ENCODE assay signal across 23 cellular contexts in the genomic region with DNA sequence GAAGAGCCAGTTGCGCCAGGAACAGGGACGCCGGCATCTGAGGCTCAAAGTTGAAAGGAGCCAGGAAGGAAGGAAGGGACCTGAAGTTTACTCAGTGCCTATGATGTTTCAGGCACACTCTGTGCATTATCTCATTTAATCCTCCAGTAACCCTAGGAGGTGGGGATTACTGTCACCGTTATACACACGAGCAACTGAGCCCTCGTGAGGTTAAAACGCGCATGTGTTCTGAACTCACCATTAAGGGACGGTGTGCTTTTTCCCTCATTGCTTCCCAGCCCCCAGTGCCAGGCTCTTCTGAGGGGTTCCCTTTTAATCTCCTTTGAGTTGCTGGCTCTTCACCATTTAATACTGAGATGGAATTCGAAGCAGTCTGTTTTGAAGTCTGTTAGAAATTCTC.
A peak's percentile ranks its signal among the peaks of the same experiment; 100 is the strongest.
DNase-seq lines count a peak whose midpoint lies in the region; ATAC-seq and TF ChIP-seq lines count a peak whose summit lies in the region.
"Had no signal": no experiment of that assay in that cellular context is flagged by ENCODE, and none has a peak within 500 bp of the region (broad histone marks: within the 10 kb centered on the region; RNA-seq: fewer than 3 reads in every experiment).

No MANE protein-coding gene starts in this region.

- H3K9me3 Mint-ChIP-seq in WTC11 = no peaks in the 10 kb centered on the region
- H3K9me3 Mint-ChIP-seq: activated T-cell treated with anti-CD3 and anti-CD28 coated beads, Interleukin-2, amount 50 U/mL, for 4 hours; effector memory CD8-positive, alpha-beta T cell had no signal

- H3K27ac Mint-ChIP-seq in WTC11 = 0 out of 2 replicates have a peak overlapping the region, but pooled peaks have one; percentile 22
- H3K27ac Mint-ChIP-seq: activated CD4-positive, alpha-beta T cell treated with anti-CD3 and anti-CD28 coated beads for 36 hours; progenitor cell of endocrine pancreas had no signal

- no peak overlapping the region for H3K4me3 Mint-ChIP-seq in WTC11
- H3K4me3 Mint-ChIP-seq: activated CD4-positive, alpha-beta T cell treated with anti-CD3 and anti-CD28 coated beads for 36 hours; activated T-cell treated with anti-CD3 and anti-CD28 coated beads, Interleukin-2, amount 50 U/mL, for 4 hours; effector memory CD8-positive, alpha-beta T cell had no signal

- H3K4me1 Mint-ChIP-seq in WTC11 = peaks cover 26% of the 10 kb centered on the region

- ATAC-seq in WTC11 (peak; percentile 29), GM21529 (IDR thresholded peaks at IDR 0.05; ENCODE audit: unreplicated experiment) (no peak)
- ATAC-seq: activated CD4-positive, alpha-beta T cell treated with anti-CD3 and anti-CD28 coated beads for 36 hours; activated T-cell treated with anti-CD3 and anti-CD28 coated beads, Interleukin-2, amount 50 U/mL, for 4 hours; effector memory CD8-positive, alpha-beta T cell; lower lobe of right lung; Panc1 had no signal

- CTCF ChIA-PET in WTC11 (lab: Charles Lee) = interaction anchor here (0.7 to 1.6 kb wide), 2 partner anchors 55 to 252 kb away, joined by 3 to 4 read pairs (median 3); no protein-coding TSS in a partner anchor

- peak; percentile 27 for DNase-seq in GM03348 (ENCODE audit: low spot score)
- no peak for DNase-seq in WTC11 (ENCODE audit: low spot score)
- DNase-seq in fibroblast of mammary gland (ENCODE audit: low read depth) = peak; percentile 15
- DNase-seq in retinal pigment epithelial cell (ENCODE audit: low read depth) = peak; percentile 66
- DNase-seq in T-helper 2 cell = no peak
- no peak for DNase-seq in GM19238 (ENCODE audit: insufficient read length, low spot score)
- DNase-seq: activated CD4-positive, alpha-beta T cell treated with anti-CD3 and anti-CD28 coated beads for 36 hours; activated naive CD4-positive, alpha-beta T cell; activated T-cell treated with anti-CD3 and anti-CD28 coated beads, Interleukin-2, amount 50 U/mL, for 4 hours; colonic mucosa; effector memory CD8-positive, alpha-beta T cell; esophagus squamous epithelium; Kasumi-1; lower lobe of right lung; NCI-H1694; NCI-H2171; NCI-H510A treated with DMSO at 0.1 percent for 48 hours; T-helper 1 cell had no signal

- TF ChIP-seq CTCF in WTC11 (IDR thresholded peaks at IDR 0.05) (no peak), fibroblast of mammary gland (conservative IDR thresholded peaks at IDR 0.05; ENCODE audit: control insufficient read depth, insufficient read depth, low read depth, low read length) (no peak), retinal pigment epithelial cell (conservative IDR thresholded peaks at IDR 0.05; ENCODE audit: low read depth, low read length) (peak; percentile 21)

- H3K36me3 Mint-ChIP-seq in WTC11 = peaks cover 3% of the 10 kb centered on the region

- POLR2A ChIA-PET in WTC11 (lab: Charles Lee) = interaction anchor here (0.7 kb wide), 1 partner anchor 267 kb away, joined by 3 read pairs; no protein-coding TSS in a partner anchor

- H3K27me3 Mint-ChIP-seq in WTC11 (ENCODE audit: low read depth) = no peaks in the 10 kb centered on the region
- H3K27me3 Mint-ChIP-seq: activated CD4-positive, alpha-beta T cell treated with anti-CD3 and anti-CD28 coated beads for 36 hours; effector memory CD8-positive, alpha-beta T cell; progenitor cell of endocrine pancreas had no signal

- H3K4me3 ChIP-seq in fibroblast of mammary gland (ENCODE audit: control insufficient read depth, low read depth, low read length) (no peak overlapping the region), retinal pigment epithelial cell (ENCODE audit: low read length) (peak overlapping the region; percentile 34)
- H3K4me3 ChIP-seq: breast epithelium, colonic mucosa, esophagus squamous epithelium, lower lobe of right lung, tibial nerve had no signal

TF ChIP-seq in WTC11, 78 proteins besides CTCF, POLR2A, EP300 and RAD21:
- no peak for TF ChIP-seq ZBTB43 (CRISPR knock-in tag; IDR thresholded peaks at IDR 0.05)
- no peak for TF ChIP-seq ZNF396 (CRISPR knock-in tag; IDR thresholded peaks at IDR 0.05; ENCODE audit: borderline replicate concordance)
- TF ChIP-seq CREM (CRISPR knock-in tag; IDR thresholded peaks at IDR 0.05) = no peak
- no peak for TF ChIP-seq ZNF263 (CRISPR knock-in tag; IDR thresholded peaks at IDR 0.05; ENCODE audit: low read depth)
- TF ChIP-seq, protein P1, sequence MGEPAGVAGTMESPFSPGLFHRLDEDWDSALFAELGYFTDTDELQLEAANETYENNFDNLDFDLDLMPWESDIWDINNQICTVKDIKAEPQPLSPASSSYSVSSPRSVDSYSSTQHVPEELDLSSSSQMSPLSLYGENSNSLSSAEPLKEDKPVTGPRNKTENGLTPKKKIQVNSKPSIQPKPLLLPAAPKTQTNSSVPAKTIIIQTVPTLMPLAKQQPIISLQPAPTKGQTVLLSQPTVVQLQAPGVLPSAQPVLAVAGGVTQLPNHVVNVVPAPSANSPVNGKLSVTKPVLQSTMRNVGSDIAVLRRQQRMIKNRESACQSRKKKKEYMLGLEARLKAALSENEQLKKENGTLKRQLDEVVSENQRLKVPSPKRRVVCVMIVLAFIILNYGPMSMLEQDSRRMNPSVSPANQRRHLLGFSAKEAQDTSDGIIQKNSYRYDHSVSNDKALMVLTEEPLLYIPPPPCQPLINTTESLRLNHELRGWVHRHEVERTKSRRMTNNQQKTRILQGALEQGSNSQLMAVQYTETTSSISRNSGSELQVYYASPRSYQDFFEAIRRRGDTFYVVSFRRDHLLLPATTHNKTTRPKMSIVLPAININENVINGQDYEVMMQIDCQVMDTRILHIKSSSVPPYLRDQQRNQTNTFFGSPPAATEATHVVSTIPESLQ (CRISPR knock-in tag; IDR thresholded peaks at IDR 0.05) = no peak

Comparison
In these comparisons a context has a peak if more than half of its experiments do, and no peak if none do; other contexts are left out.
1. DNase-seq: peak in GM03348 (single experiment), fibroblast of mammary gland (single experiment) and retinal pigment epithelial cell (single experiment); none in WTC11 (single experiment), T-helper 2 cell (0 of 5) and GM19238 (single experiment).